8 cellular contexts compared by ENCODE assay signal in genomic region chr7:105808703-105809590, GRCh38.
DNase-seq lines count a peak whose midpoint lies in the region; ATAC-seq and TF ChIP-seq lines count a peak whose summit lies in the region.

No MANE protein-coding gene starts in this region.

- BruUV-seq in PC-9 (replicated peaks; lab: Mats Ljungman, UMichigan) = TSS peak; percentile 33

- H4K5ac ChIP-seq in H9 (ENCODE audit: insufficient read length, low read depth, low read length) = no peak overlapping the region

- no peak overlapping the region for H2AK5ac ChIP-seq in H9 (ENCODE audit: insufficient read length, low read length)

- no peak overlapping the region for H3K18ac ChIP-seq in H9 (ENCODE audit: insufficient read length, low read depth, low read length)

- H3K27me3 Mint-ChIP-seq in activated T-helper 1 cell treated with anti-CD3 and anti-CD28 coated beads, Interleukin-12 subunit alpha, Interleukin-12 subunit beta, Interleukin-2, Interleukin-4 antibody, amounts not matched to agents 30 ng/mL and 10 ng/mL and 1 ng/mL, durations not matched to agents 14 hours and 24 hours and 36 hours (ENCODE audit: insufficient read depth) = peaks cover 1% of the 10 kb centered on the region
- peaks cover 3% of the 10 kb centered on the region for H3K27me3 Mint-ChIP-seq in memory B cell
- H3K27me3 Mint-ChIP-seq in H9 (ENCODE audit: low read depth) = no peaks in the 10 kb centered on the region; the same call in 1 of the 2 replicates

- no peak overlapping the region for H2BK120ac ChIP-seq in H9 (ENCODE audit: low read depth, low read length, poor library complexity, severe bottlenecking)

- no peak overlapping the region for H4K91ac ChIP-seq in H9 (ENCODE audit: insufficient read length, low read depth, low read length)

- H2BK20ac ChIP-seq in H9 (ENCODE audit: low read depth, low read length, poor library complexity, severe bottlenecking) = no peak overlapping the region

- TF ChIP-seq CTCF in PC-9 (conservative IDR thresholded peaks at IDR 0.05) (no peak), ascending aorta (IDR thresholded peaks at IDR 0.05) (no peak), H9 (conservative IDR thresholded peaks at IDR 0.05) (no peak)

- H3K9ac ChIP-seq in H9 (ENCODE audit: extremely low read depth, insufficient read length, low read length) = no peak overlapping the region

- H2BK5ac ChIP-seq in H9 (ENCODE audit: insufficient read length, low read length) = no peak overlapping the region

- H3K4me3 Mint-ChIP-seq in activated T-helper 1 cell treated with anti-CD3 and anti-CD28 coated beads, Interleukin-12 subunit alpha, Interleukin-12 subunit beta, Interleukin-2, Interleukin-4 antibody, amounts not matched to agents 30 ng/mL and 10 ng/mL and 1 ng/mL, durations not matched to agents 14 hours and 24 hours and 36 hours = peak overlapping the region; percentile 45
- no peak overlapping the region for H3K4me3 Mint-ChIP-seq in memory B cell
- no peak overlapping the region for H3K4me3 Mint-ChIP-seq in H9

- H3K36me3 ChIP-seq in PC-9 (ENCODE audit: low read depth) (no peaks in the 10 kb centered on the region), ascending aorta (no peaks in the 10 kb centered on the region)

- WGBS in H9 (ENCODE audit: extremely low coverage, insufficient read length, low lambda C conversion rate) = no CpG with 5 or more reads among the region's 8 CpGs

- no peak overlapping the region for H3K4ac ChIP-seq in H9 (ENCODE audit: low read depth, low read length)

- no peak overlapping the region for H4K8ac ChIP-seq in H9 (replicated peaks; ENCODE audit: insufficient read length, low read depth, low read length)

- H4K20me1 ChIP-seq in PC-9 (ENCODE audit: insufficient read depth) (no peaks in the 10 kb centered on the region), H9 (ENCODE audit: control insufficient read depth, insufficient read depth, insufficient read length) (no peaks in the 10 kb centered on the region)

- CTCF ChIA-PET in PC-9 (lab: Charles Lee) = no interaction called here

- peaks cover 13% of the 10 kb centered on the region for H3K36me3 Mint-ChIP-seq in activated T-helper 1 cell treated with anti-CD3 and anti-CD28 coated beads, Interleukin-12 subunit alpha, Interleukin-12 subunit beta, Interleukin-2, Interleukin-4 antibody, amounts not matched to agents 30 ng/mL and 10 ng/mL and 1 ng/mL, durations not matched to agents 14 hours and 24 hours and 36 hours (ENCODE audit: low read depth)
- no peaks in the 10 kb centered on the region for H3K36me3 Mint-ChIP-seq in memory B cell
- H3K36me3 Mint-ChIP-seq in H9 (ENCODE audit: insufficient read depth in 1 of 3, low read depth in 3 of 3) = peaks cover 0 to 2% (median 0%) of the 10 kb centered on the region in 3 experiments; a peak in 3 of 7 replicates

- peaks cover 77% of the 10 kb centered on the region for H3K4me1 Mint-ChIP-seq in activated T-helper 1 cell treated with anti-CD3 and anti-CD28 coated beads, Interleukin-12 subunit alpha, Interleukin-12 subunit beta, Interleukin-2, Interleukin-4 antibody, amounts not matched to agents 30 ng/mL and 10 ng/mL and 1 ng/mL, durations not matched to agents 14 hours and 24 hours and 36 hours (ENCODE audit: low read depth)
- H3K4me1 Mint-ChIP-seq in memory B cell (peaks cover 16% of the 10 kb centered on the region), H9 (peaks cover 16 to 20% of the 10 kb centered on the region in 2 experiments)

- H3K23me2 ChIP-seq in H9 (ENCODE audit: insufficient read length, low read depth, low read length, poor library complexity, severe bottlenecking) = no peaks in the 10 kb centered on the region

- no peaks in the 10 kb centered on the region for H3F3A ChIP-seq in PC-9 (ENCODE audit: insufficient read depth, low read depth)

- peak overlapping the region; percentile 48 for H3K27ac ChIP-seq in PC-9
- H3K27ac ChIP-seq in ascending aorta = no peak overlapping the region
- no peak overlapping the region for H3K27ac ChIP-seq in H9 (ENCODE audit: insufficient read length, low read depth, low read length)

- POLR2A ChIA-PET in PC-9 (lab: Charles Lee; ENCODE audit: unreplicated experiment) = no interaction called here

- peak overlapping the region; percentile 75 for H3K27ac Mint-ChIP-seq in activated T-helper 1 cell treated with anti-CD3 and anti-CD28 coated beads, Interleukin-12 subunit alpha, Interleukin-12 subunit beta, Interleukin-2, Interleukin-4 antibody, amounts not matched to agents 30 ng/mL and 10 ng/mL and 1 ng/mL, durations not matched to agents 14 hours and 24 hours and 36 hours
- peak overlapping the region; percentile 46 for H3K27ac Mint-ChIP-seq in memory B cell
- H3K27ac Mint-ChIP-seq in H9 = no peak overlapping the region

- no peak overlapping the region for H2BK12ac ChIP-seq in H9 (ENCODE audit: insufficient read length, low read depth, low read length)

- intact Hi-C loops in PC-9 (cut with micrococcal nuclease; ENCODE audit: unreplicated experiment) = no loop called here
- intact Hi-C loops in activated T-helper 1 cell treated with anti-CD3 and anti-CD28 coated beads, Interleukin-12 subunit alpha, Interleukin-12 subunit beta, Interleukin-2, Interleukin-4 antibody, amounts not matched to agents 30 ng/mL and 10 ng/mL and 1 ng/mL, durations not matched to agents 14 hours and 24 hours and 36 hours (cut with micrococcal nuclease) = loop anchor here (1.0 to 5.0 kb wide), 26 partner anchors 9 to 1062 kb away; partner anchors contain the start of genes ATXN7L1, SRPK2 and SYPL1
- intact Hi-C loops in ascending aorta (cut with DNase I) = no loop called here

- H2BK15ac ChIP-seq in H9 (ENCODE audit: low read depth, low read length) = no peak overlapping the region

- H3K4me3 ChIP-seq in PC-9 (no peak overlapping the region), ascending aorta (no peak overlapping the region)

- H2AFZ ChIP-seq in PC-9 (no peak overlapping the region), H9 (ENCODE audit: low read length) (no peak overlapping the region)

- H3K4me2 ChIP-seq in PC-9 (no peak overlapping the region), H9 (ENCODE audit: insufficient read depth, insufficient read length, low read length) (no peak overlapping the region)

- DNase-seq in PC-9 (peak; percentile 22 to 76), memory B cell (ENCODE audit: low spot score in 2 of 2) (peak; percentile 39 to 72), ascending aorta (ENCODE audit: low spot score in 2 of 2) (no peak), H9 (no peak), NCI-H187 (lab: John Stamatoyannopoulos, UW) (no peak)
- DNase-seq in activated T-helper 1 cell treated with anti-CD3 and anti-CD28 coated beads, Interleukin-12 subunit alpha, Interleukin-12 subunit beta, Interleukin-2, Interleukin-4 antibody, amounts not matched to agents 30 ng/mL and 10 ng/mL and 1 ng/mL, durations not matched to agents 14 hours and 24 hours and 36 hours (ENCODE audit: low spot score) = peak; percentile 77

- no peak overlapping the region for H3K56ac ChIP-seq in H9 (ENCODE audit: insufficient read length, low read depth, low read length)

- no peak overlapping the region for H3T11ph ChIP-seq in H9 (ENCODE audit: low read length)

- H3K14ac ChIP-seq in H9 (ENCODE audit: insufficient read depth, low read length) = no peak overlapping the region

- H3K9me3 ChIP-seq in PC-9 (ENCODE audit: insufficient read depth, low read depth) (no peaks in the 10 kb centered on the region), ascending aorta (no peaks in the 10 kb centered on the region), H9 (ENCODE audit: control insufficient read depth, low read depth, low read length) (no peaks in the 10 kb centered on the region)

- no peak overlapping the region for H3K23ac ChIP-seq in H9 (ENCODE audit: insufficient read length, low read depth, low read length)

- no peaks in the 10 kb centered on the region for H3K79me2 ChIP-seq in PC-9 (ENCODE audit: low read depth)
- no peaks in the 10 kb centered on the region; the same call in 1 of the 2 replicates for H3K79me2 ChIP-seq in H9 (ENCODE audit: insufficient read depth, low read length)

- peaks cover 4% of the 10 kb centered on the region for H3K9me3 Mint-ChIP-seq in activated T-helper 1 cell treated with anti-CD3 and anti-CD28 coated beads, Interleukin-12 subunit alpha, Interleukin-12 subunit beta, Interleukin-2, Interleukin-4 antibody, amounts not matched to agents 30 ng/mL and 10 ng/mL and 1 ng/mL, durations not matched to agents 14 hours and 24 hours and 36 hours
- H3K9me3 Mint-ChIP-seq in memory B cell = no peaks in the 10 kb centered on the region
- no peaks in the 10 kb centered on the region for H3K9me3 Mint-ChIP-seq in H9

- no peaks in the 10 kb centered on the region for H3K9me2 ChIP-seq in PC-9 (ENCODE audit: insufficient read depth)

- no peaks in the 10 kb centered on the region for H3K79me1 ChIP-seq in H9 (ENCODE audit: insufficient read depth, low read depth, low read length, poor library complexity, severe bottlenecking)

- H3K4me1 ChIP-seq in PC-9 (replicated peaks; ENCODE audit: insufficient read depth) (peaks cover 25% of the 10 kb centered on the region), ascending aorta (no peaks in the 10 kb centered on the region), H9 (ENCODE audit: insufficient read depth, low read length) (peaks cover 3% of the 10 kb centered on the region; the same call in 1 of the 2 replicates)

- H3K27me3 ChIP-seq in PC-9 (ENCODE audit: insufficient read depth, low read depth) (no peaks in the 10 kb centered on the region), ascending aorta (no peaks in the 10 kb centered on the region), H9 (ENCODE audit: insufficient read depth, low read length) (no peaks in the 10 kb centered on the region)

- ATAC-seq in GM18858 (IDR thresholded peaks at IDR 0.05; ENCODE audit: unreplicated experiment) (peak; percentile 98), HG02870 (IDR thresholded peaks at IDR 0.05; ENCODE audit: unreplicated experiment) (peak; percentile 97), memory B cell (ENCODE audit: low read depth) (peak; percentile 98)

Comparison
In these comparisons a context has a peak if more than half of its experiments do, and no peak if none do; other contexts are left out.
1. DNase-seq: peak in PC-9 (2 of 2), activated T-helper 1 cell treated with anti-CD3 and anti-CD28 coated beads, Interleukin-12 subunit alpha, Interleukin-12 subunit beta, Interleukin-2, Interleukin-4 antibody, amounts not matched to agents 30 ng/mL and 10 ng/mL and 1 ng/mL, durations not matched to agents 14 hours and 24 hours and 36 hours (single experiment) and memory B cell (2 of 2); none in ascending aorta (0 of 2), H9 (single experiment) and NCI-H187 (0 of 2).
2. H3K27ac Mint-ChIP-seq: peak in activated T-helper 1 cell treated with anti-CD3 and anti-CD28 coated beads, Interleukin-12 subunit alpha, Interleukin-12 subunit beta, Interleukin-2, Interleukin-4 antibody, amounts not matched to agents 30 ng/mL and 10 ng/mL and 1 ng/mL, durations not matched to agents 14 hours and 24 hours and 36 hours (single experiment) and memory B cell (single experiment); none in H9 (0 of 3).
3. Peak in every context shown above with its lines, with median percentiles within 50 percentile points of each other: ATAC-seq.